9 cellular contexts compared by ENCODE assay signal in the genomic region with DNA sequence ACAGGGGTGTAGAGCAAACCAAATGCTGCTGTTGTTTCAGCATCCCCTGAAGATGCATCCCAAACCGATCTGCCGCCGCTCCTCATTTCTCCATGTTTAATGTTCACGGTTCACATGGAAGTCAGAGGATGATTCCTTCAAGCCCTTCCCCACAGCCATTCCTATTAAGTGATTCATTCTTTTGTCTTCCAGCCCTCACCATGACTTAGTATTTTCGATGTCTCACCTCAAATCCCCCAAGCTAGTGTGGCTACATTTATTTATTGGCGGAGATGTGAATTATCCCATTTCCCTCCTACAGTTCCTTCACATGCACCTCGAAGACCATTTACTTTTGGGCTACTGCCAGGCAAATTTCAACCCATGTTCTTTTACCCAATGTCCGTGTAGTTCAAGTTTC. TPM values are rescaled to one million over a fixed set of nuclear protein-coding genes. Genes with fewer than 3 reads are reported as not detected.
"Had no signal": no experiment of that assay in that cellular context is flagged by ENCODE, and none has a peak within 500 bp of the region (broad histone marks: within the 10 kb centered on the region; RNA-seq: fewer than 3 reads in every experiment).

A gene with protein sequence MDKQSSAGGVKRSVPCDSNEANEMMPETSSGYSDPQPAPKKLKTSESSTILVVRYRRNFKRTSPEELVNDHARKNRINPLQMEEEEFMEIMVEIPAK (minus strand): TSS at position 101 of the 400 bp plus-strand sequence. CDS start 334 bp downstream, outside the sequence.

RNA-seq across cellular contexts. Expression of the gene that starts here (rescaled TPM):
- total RNA-seq: OCI-LY7, PC-3, Peyer's patch, Right ventricle myocardium inferior, Right ventricle myocardium superior, SJCRH30, SJSA1, SK-MEL-5, T-cell had no signal
